17 cellular contexts compared by ENCODE assay signal in the genomic region with DNA sequence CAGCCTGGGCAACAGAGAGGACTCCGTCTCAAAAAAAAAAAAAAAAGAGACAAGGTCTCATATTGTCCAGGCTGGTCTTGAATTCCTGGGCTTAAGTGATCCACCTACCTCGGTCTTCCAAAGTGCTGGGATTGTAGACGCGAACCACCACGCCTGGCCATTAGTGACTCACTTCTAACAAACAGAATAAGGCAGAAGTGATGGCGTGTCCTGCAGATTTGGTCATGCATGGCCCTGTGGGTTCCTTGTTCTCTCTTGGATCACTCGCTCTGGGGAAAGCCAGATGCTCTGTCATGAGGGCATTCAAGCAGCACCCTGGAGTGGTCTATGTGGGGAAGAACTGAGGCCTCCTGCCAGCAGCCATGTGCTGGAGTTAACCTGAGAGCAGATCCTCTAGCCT. TPM values are rescaled to one million over a fixed set of nuclear protein-coding genes. Genes with fewer than 3 reads are reported as not detected.
"Had no signal": no experiment of that assay in that cellular context is flagged by ENCODE, and none has a peak within 500 bp of the region (broad histone marks: within the 10 kb centered on the region; RNA-seq: fewer than 3 reads in every experiment).

No MANE protein-coding gene starts in this region.

- H3K4me1 ChIP-seq: ascending aorta, breast epithelium, gastroesophageal sphincter, right atrium auricular region had no signal

- H3K4me3 ChIP-seq: ascending aorta, breast epithelium, gastroesophageal sphincter, right atrium auricular region, tibial nerve had no signal

- H3K27ac ChIP-seq: ascending aorta, breast epithelium, gastroesophageal sphincter, right atrium auricular region, tibial nerve, VCaP had no signal

- H3K9me3 ChIP-seq: ascending aorta had no signal

- H3K36me3 ChIP-seq: ascending aorta, breast epithelium, gastroesophageal sphincter, right atrium auricular region, tibial nerve had no signal

- DNase-seq: activated CD4-positive, alpha-beta T cell treated with anti-CD3 and anti-CD28 coated beads for 1 hour; activated CD4-positive, alpha-beta T cell treated with anti-CD3 and anti-CD28 coated beads, Interleukin-2, amount 50 U/mL, for 4 hours; activated naive CD4-positive, alpha-beta T cell treated with Interleukin-2 at 50 U/mL for 16 hours; dermis blood vessel endothelial cell; effector memory CD8-positive, alpha-beta T cell; kidney; posterior cingulate gyrus; stimulated activated CD4-positive, alpha-beta T cell treated with anti-CD3 and anti-CD28 coated beads, Interleukin-4, amount 100 ng/mL, for 24 hours; stimulated activated naive CD4-positive, alpha-beta T cell treated with Interleukin-2 at 50 U/mL for 16 hours; substantia nigra had no signal

- H3K27me3 ChIP-seq: ascending aorta, breast epithelium, gastroesophageal sphincter, right atrium auricular region, tibial nerve had no signal

- ATAC-seq: activated T-helper 17 cell treated with anti-CD3 and anti-CD28 coated beads, Interleukin-2, amount 50 U/mL, for 72 hours; effector memory CD8-positive, alpha-beta T cell; gastroesophageal sphincter had no signal

RNA-seq across cellular contexts. Expression of a gene that starts 27.4 kb away (rescaled TPM):
- total RNA-seq: activated T-helper 17 cell treated with anti-CD3 and anti-CD28 coated beads, Interleukin-2, amount 50 U/mL, for 72 hours had no signal
